In genomic region chr2:26170795-26171194, GRCh38 we compare ENCODE assay signal across 25 cellular contexts. TPM values are rescaled to one million over a fixed set of nuclear protein-coding genes. Genes with fewer than 3 reads are reported as not detected.
DNase-seq lines count a peak whose midpoint lies in the region; ATAC-seq, FAIRE-seq and TF ChIP-seq lines count a peak whose summit lies in the region.
"Had no signal": no experiment of that assay in that cellular context is flagged by ENCODE, and none has a peak within 500 bp of the region (broad histone marks: within the 10 kb centered on the region; RNA-seq: fewer than 3 reads in every experiment).

No MANE protein-coding gene starts in this region.

- H3K27ac Mint-ChIP-seq in T-helper 2 cell treated with Interferon-gamma antibody and Interleukin-4, amounts not matched to agents 5 μg/mL and 100 μg/mL, for 36 hours: no peak overlapping the region
- H3K27ac Mint-ChIP-seq in endodermal cell (no peak overlapping the region), nephron (no peak overlapping the region)
- H3K27ac Mint-ChIP-seq: activated naive CD4-positive, alpha-beta T cell treated with anti-CD3 and anti-CD28 coated beads for 36 hours; dendritic cell treated with granulocyte-macrophage colony-stimulating factor and Interleukin-4, amounts not matched to agents 40 ng/mL and 50 ng/mL, for 4 days; HFFc6 had no signal

- H3K9ac ChIP-seq in endodermal cell (ENCODE audit: extremely low read depth, low read length, poor library complexity, severe bottlenecking): no peak overlapping the region

- peaks cover 42% of the 10 kb centered on the region for H3K27me3 Mint-ChIP-seq in T-helper 2 cell treated with Interferon-gamma antibody and Interleukin-4, amounts not matched to agents 5 μg/mL and 100 μg/mL, for 36 hours (ENCODE audit: low read depth)
- H3K27me3 Mint-ChIP-seq in endodermal cell (ENCODE audit: insufficient read depth) (peaks cover 41% of the 10 kb centered on the region), nephron (ENCODE audit: low read depth) (peaks cover 27% of the 10 kb centered on the region)

- no peaks in the 10 kb centered on the region for H3K36me3 ChIP-seq in endodermal cell (ENCODE audit: control insufficient read depth, insufficient read depth, low read length)
- H3K36me3 ChIP-seq: thoracic aorta had no signal

- ATAC-seq in HG02798 (IDR thresholded peaks at IDR 0.05; ENCODE audit: poor library complexity, unreplicated experiment): no peak
- ATAC-seq: activated T-cell treated with anti-CD3 and anti-CD28 coated beads, Interleukin-2, amount 50 U/mL, for 4 hours had no signal

- H3K27me3 ChIP-seq in endodermal cell (ENCODE audit: control insufficient read depth, insufficient read depth, low read length, poor library complexity, severe bottlenecking): peaks cover 20% of the 10 kb centered on the region

- H3K4me1 ChIP-seq in endodermal cell (ENCODE audit: control insufficient read depth, insufficient read depth, low read length): no peaks in the 10 kb centered on the region

- H3K4me1 Mint-ChIP-seq in T-helper 2 cell treated with Interferon-gamma antibody and Interleukin-4, amounts not matched to agents 5 μg/mL and 100 μg/mL, for 36 hours (ENCODE audit: low read depth): peaks cover 5% of the 10 kb centered on the region
- H3K4me1 Mint-ChIP-seq in endodermal cell (peaks cover 3% of the 10 kb centered on the region), nephron (peaks cover 10% of the 10 kb centered on the region)

- no peaks in the 10 kb centered on the region for H3K9me3 ChIP-seq in endodermal cell (ENCODE audit: control insufficient read depth, low read length)
- H3K9me3 ChIP-seq: thoracic aorta had no signal

- TF ChIP-seq CTCF in endodermal cell (conservative IDR thresholded peaks at IDR 0.05) (no peak), nephron (IDR thresholded peaks at IDR 0.05; ENCODE audit: unreplicated experiment in 3 of 3) (no peak)

- no peak overlapping the region for H3K4me3 ChIP-seq in endodermal cell (ENCODE audit: low read length)
- H3K4me3 ChIP-seq: lung, thoracic aorta had no signal

- no peak for FAIRE-seq in urothelium cell line (lab: Jason Lieb, UNC)
- FAIRE-seq: bronchial epithelial cell, GM18507, kidney had no signal

- H3K9me3 Mint-ChIP-seq in T-helper 2 cell treated with Interferon-gamma antibody and Interleukin-4, amounts not matched to agents 5 μg/mL and 100 μg/mL, for 36 hours: no peaks in the 10 kb centered on the region
- H3K9me3 Mint-ChIP-seq in endodermal cell (peaks cover 2% of the 10 kb centered on the region), nephron (no peaks in the 10 kb centered on the region)
- H3K9me3 Mint-ChIP-seq: activated naive CD4-positive, alpha-beta T cell treated with anti-CD3 and anti-CD28 coated beads for 36 hours; activated T-cell treated with anti-CD3 and anti-CD28 coated beads, Interleukin-2, amount 50 U/mL, for 4 hours; dendritic cell treated with granulocyte-macrophage colony-stimulating factor and Interleukin-4, amounts not matched to agents 40 ng/mL and 50 ng/mL, for 4 days; HFFc6 had no signal

- no peak for DNase-seq in T-helper 2 cell treated with Interferon-gamma antibody and Interleukin-4, amounts not matched to agents 5 μg/mL and 100 μg/mL, for 36 hours (ENCODE audit: low spot score)
- DNase-seq in T-helper 2 cell (no peak), endodermal cell (peak; percentile 49), urothelium cell line (ENCODE audit: low spot score) (peak; percentile 11), SW480 (ENCODE audit: low spot score) (no peak), cortex of kidney (lab: John Stamatoyannopoulos, UW) (no peak)
- DNase-seq: activated CD4-positive, alpha-beta T cell treated with anti-CD3 and anti-CD28 coated beads for 1 hour; amniotic stem cell; GDM1; HFFc6; NCI-H1105 treated with DMSO at 0.1 percent for 48 hours; NCI-H2029 treated with DMSO at 0.1 percent for 48 hours; NCI-H226; NCI-H748 treated with DMSO at 0.1 percent for 48 hours had no signal

- 81 to 96% methylated on average over 7 to 9 of the region's 9 CpGs for WGBS in endodermal cell (ENCODE audit: insufficient coverage in 1 of 2, insufficient read length in 1 of 2), 2 experiments

- no peak overlapping the region for H3K27ac ChIP-seq in endodermal cell (ENCODE audit: low read depth, low read length)
- H3K27ac ChIP-seq: thoracic aorta had no signal

- H3K4me3 Mint-ChIP-seq in T-helper 2 cell treated with Interferon-gamma antibody and Interleukin-4, amounts not matched to agents 5 μg/mL and 100 μg/mL, for 36 hours: peak overlapping the region; percentile 34
- H3K4me3 Mint-ChIP-seq in endodermal cell: no peak overlapping the region
- peak overlapping the region; percentile 69 to 85 (median 73) for H3K4me3 Mint-ChIP-seq in nephron

- H3K36me3 Mint-ChIP-seq in T-helper 2 cell treated with Interferon-gamma antibody and Interleukin-4, amounts not matched to agents 5 μg/mL and 100 μg/mL, for 36 hours (ENCODE audit: low read depth): peaks cover 4% of the 10 kb centered on the region
- H3K36me3 Mint-ChIP-seq in endodermal cell (ENCODE audit: low read depth) (no peaks in the 10 kb centered on the region), nephron (ENCODE audit: low read depth) (no peaks in the 10 kb centered on the region)
- H3K36me3 Mint-ChIP-seq: IgD-negative memory B cell had no signal

RNA-seq across cellular contexts. Expression of gene GAREM2, which starts 2.1 kb away (rescaled TPM):
- total RNA-seq in endodermal cell: 1 to 10 TPM; 6.0 to 8.1 TPM
- polyA plus RNA-seq in endodermal cell (2013, experiment 1 of 2): 31.1 TPM
- polyA plus RNA-seq in endodermal cell (2013, experiment 2 of 2): 25.1 TPM
- total RNA-seq: HFFc6 had no signal

Comparison
In these comparisons a context has a peak if more than half of its experiments do, and no peak if none do; other contexts are left out.
1. DNase-seq: peak in endodermal cell (single experiment) and urothelium cell line (single experiment); none in T-helper 2 cell treated with Interferon-gamma antibody and Interleukin-4, amounts not matched to agents 5 μg/mL and 100 μg/mL, for 36 hours (single experiment), T-helper 2 cell (0 of 5), SW480 (single experiment) and cortex of kidney (single experiment).